20 cellular contexts compared by ENCODE assay signal in the genomic region with DNA sequence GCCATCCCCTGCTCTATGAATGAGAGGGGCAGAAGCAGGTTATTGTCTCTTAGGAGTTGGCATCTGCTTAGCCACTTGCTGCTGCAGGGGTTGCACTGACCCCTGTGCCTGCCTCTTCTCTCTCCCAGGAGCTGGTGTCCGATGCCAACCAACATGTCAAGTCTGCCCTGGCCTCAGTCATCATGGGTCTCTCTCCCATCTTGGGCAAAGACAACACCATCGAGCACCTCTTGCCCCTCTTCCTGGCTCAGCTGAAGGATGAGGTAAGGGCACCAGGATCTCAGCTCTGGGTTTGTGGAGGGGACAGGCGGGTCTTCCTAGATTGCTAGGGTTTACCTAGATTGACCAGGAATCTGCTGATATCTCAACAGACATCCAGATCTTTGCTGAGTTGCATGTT.
"Had no signal": no experiment of that assay in that cellular context is flagged by ENCODE, and none has a peak within 500 bp of the region (broad histone marks: within the 10 kb centered on the region; RNA-seq: fewer than 3 reads in every experiment).

No MANE protein-coding gene starts in this region.

- DNase-seq: hippocampal formation; kidney; left ventricle myocardium inferior; mesendoderm; naive B cell; natural killer cell; nephron progenitor cell; right lobe of liver; stimulated activated CD4-positive, alpha-beta T cell treated with anti-CD3 and anti-CD28 coated beads, Interleukin-1b, Interleukin-23, amount 100 ng/mL, for 48 hours; stimulated activated CD4-positive, alpha-beta T cell treated with anti-CD3 and anti-CD28 coated beads, Interleukin-2, amount 100 ng/mL, for 48 hours; stimulated activated CD4-positive, alpha-beta T cell treated with anti-CD3 and anti-CD28 coated beads, Interleukin-4, amount 100 ng/mL, for 4 hours; stimulated activated naive B cell treated with anti-CD40 and anti-IgM and Interleukin-4, amounts not matched to agents 10 μg/mL and 1 μg/mL and 100 μg/mL, for 72 hours; stimulated activated naive CD8-positive, alpha-beta T cell treated with anti-CD3 and anti-CD28 coated beads, Interleukin-15, Interleukin-2, amounts not matched to agents 100 U/mL and 50 U/mL, for 24 hours; stomach; tibial artery; uterus had no signal

- H3K27me3 Mint-ChIP-seq: naive B cell; progenitor cell of endocrine pancreas; stimulated activated naive B cell treated with anti-CD40 and anti-IgM and Interleukin-4, amounts not matched to agents 10 μg/mL and 1 μg/mL and 100 μg/mL, for 72 hours; type B pancreatic cell had no signal

- H3K4me3 Mint-ChIP-seq: mesothelial cell of epicardium; naive B cell; natural killer cell; nephron progenitor cell; neural progenitor cell; stimulated activated naive B cell treated with anti-CD40 and anti-IgM and Interleukin-4, amounts not matched to agents 10 μg/mL and 1 μg/mL and 100 μg/mL, for 72 hours; type B pancreatic cell had no signal

- H3K9me3 Mint-ChIP-seq: mesothelial cell of epicardium; naive B cell; natural killer cell; nephron progenitor cell; neural progenitor cell; stimulated activated naive B cell treated with anti-CD40 and anti-IgM and Interleukin-4, amounts not matched to agents 10 μg/mL and 1 μg/mL and 100 μg/mL, for 72 hours; type B pancreatic cell had no signal

- ATAC-seq: natural killer cell; right lobe of liver; stimulated activated naive B cell treated with anti-CD40 and anti-IgM and Interleukin-4, amounts not matched to agents 10 μg/mL and 1 μg/mL and 100 μg/mL, for 72 hours; stimulated activated naive CD8-positive, alpha-beta T cell treated with anti-CD3 and anti-CD28 coated beads, Interleukin-15, Interleukin-2, amounts not matched to agents 100 U/mL and 50 U/mL, for 24 hours had no signal

- H3K27ac Mint-ChIP-seq: mesothelial cell of epicardium, nephron progenitor cell, neural progenitor cell, progenitor cell of endocrine pancreas, type B pancreatic cell had no signal

- H3K4me1 Mint-ChIP-seq: mesothelial cell of epicardium, neural progenitor cell had no signal
